Comparison of ENCODE assay signal across 8 cellular contexts in the genomic region with DNA sequence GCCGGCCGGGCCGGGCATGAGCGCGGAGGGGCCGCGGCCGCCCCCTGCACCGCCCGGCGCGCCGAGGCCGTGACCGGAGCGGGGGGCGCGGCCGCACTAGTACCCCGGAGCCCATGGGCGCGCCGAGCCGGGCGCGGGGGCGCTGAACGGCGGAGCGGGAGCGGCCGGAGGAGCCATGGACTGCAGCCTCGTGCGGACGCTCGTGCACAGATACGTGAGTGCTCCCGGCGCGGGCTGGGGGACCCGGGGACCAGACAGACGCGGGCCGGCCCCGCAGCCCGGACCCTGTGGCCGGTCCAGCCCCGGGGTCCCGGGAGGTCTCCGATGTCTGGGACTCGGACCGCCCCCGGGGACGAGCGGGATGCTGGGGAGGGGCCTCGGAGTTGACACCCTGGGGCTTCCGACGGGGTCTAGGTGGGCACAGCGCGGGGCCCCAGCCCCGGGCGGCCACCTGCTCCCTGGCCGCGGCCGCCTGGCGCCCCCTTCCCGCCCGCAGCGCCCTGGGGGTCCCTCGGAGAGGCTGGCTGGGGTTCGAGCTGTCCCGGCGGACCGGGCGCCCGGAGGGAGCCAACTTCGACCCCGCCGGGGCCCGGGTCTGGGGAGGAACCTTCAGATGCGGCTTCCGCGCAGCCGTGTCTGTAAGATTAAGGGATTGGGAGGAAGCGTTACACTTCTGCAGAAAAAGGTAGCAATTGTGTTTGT. TPM values are rescaled to one million over a fixed set of nuclear protein-coding genes. Genes with fewer than 3 reads are reported as not detected.
DNase-seq lines count a peak whose midpoint lies in the region; ATAC-seq and TF ChIP-seq lines count a peak whose summit lies in the region.

No MANE protein-coding gene starts in this region.

- no peak overlapping the region for H2AK5ac ChIP-seq in neuronal stem cell (ENCODE audit: low read depth, low read length)

- H3K27me3 Mint-ChIP-seq in GM23338 (ENCODE audit: insufficient read depth, low read depth, poor library complexity) = peaks cover 23% of the 10 kb centered on the region

- H3K14ac ChIP-seq in neuronal stem cell (ENCODE audit: low read length) = peak overlapping the region; percentile 49

- no peak overlapping the region for H3K4ac ChIP-seq in neuronal stem cell (ENCODE audit: low read length)

- H2AFZ ChIP-seq in GM23338 (0 out of 2 replicates have a peak overlapping the region, but pooled peaks have one; percentile 23), KMS-11 (ENCODE audit: low read depth) (peak overlapping the region; percentile 44), neuronal stem cell (ENCODE audit: low read length) (peak overlapping the region; percentile 91)

- no peak overlapping the region for H4K8ac ChIP-seq in neuronal stem cell (ENCODE audit: low read depth, low read length)

- peak overlapping the region; percentile 87 for H3K4me3 Mint-ChIP-seq in GM23338

- H3K27ac Mint-ChIP-seq in GM23338 = no peak overlapping the region

- TF ChIP-seq CTCF in GM23338 (conservative IDR thresholded peaks at IDR 0.05; ENCODE audit: low read depth in 2 of 2) (no peak), KMS-11 (conservative IDR thresholded peaks at IDR 0.05; ENCODE audit: low read depth, low read length) (no peak), fibroblast of villous mesenchyme (IDR thresholded peaks at IDR 0.05; ENCODE audit: insufficient read depth, low read depth, low read length) (no peak)

- H3K9me3 ChIP-seq in neuronal stem cell (replicated peaks in 1 of 2; ENCODE audit: control insufficient read depth in 2 of 2, insufficient read depth in 1 of 2, low read depth in 1 of 2, low read length in 2 of 2) = peaks cover 2 to 3% of the 10 kb centered on the region in 2 donors

- peaks cover 55% of the 10 kb centered on the region for H3K4me1 Mint-ChIP-seq in GM23338

- peak overlapping the region; percentile 85 for H3K4me3 ChIP-seq in GM23338
- H3K4me3 ChIP-seq in KMS-11 (IDR thresholded peaks at IDR 0.05; ENCODE audit: insufficient read depth, low read depth, low read length) = no peak overlapping the region
- peak overlapping the region; percentile 76 for H3K4me3 ChIP-seq in fibroblast of villous mesenchyme (ENCODE audit: low read depth, low read length)
- peak overlapping the region; percentile 59 to 96 for H3K4me3 ChIP-seq in neuronal stem cell (ENCODE audit: low read length in 2 of 2)

- H2BK5ac ChIP-seq in neuronal stem cell (ENCODE audit: low read length) = peak overlapping the region; percentile 76

- H3K36me3 ChIP-seq in GM23338 (ENCODE audit: insufficient read depth) = no peaks in the 10 kb centered on the region
- H3K36me3 ChIP-seq in KMS-11 (ENCODE audit: insufficient read depth) = no peaks in the 10 kb centered on the region
- H3K36me3 ChIP-seq in neuronal stem cell (replicated peaks in 1 of 2; ENCODE audit: control insufficient read depth in 2 of 2, insufficient read depth in 2 of 2, low read length in 2 of 2) = no peaks in the 10 kb centered on the region

- H3K36me3 Mint-ChIP-seq in GM23338 (ENCODE audit: low read depth) = no peaks in the 10 kb centered on the region; the same call in 2 of the 3 replicates

- H3F3A ChIP-seq in GM23338 (replicated peaks; ENCODE audit: low read depth) = peaks cover 4% of the 10 kb centered on the region; the same call in 1 of the 2 replicates

- no CpG with 5 or more reads among the region's 85 CpGs for WGBS in neuronal stem cell (ENCODE audit: extremely low coverage in 2 of 2, insufficient read length in 2 of 2, insufficient replicate concordance in 1 of 2), 2 donors

- H4K91ac ChIP-seq in neuronal stem cell (ENCODE audit: low read depth, low read length, poor library complexity) = no peak overlapping the region

- H3K79me1 ChIP-seq in neuronal stem cell (ENCODE audit: low read depth, low read length) = peaks cover 5% of the 10 kb centered on the region

- H3K18ac ChIP-seq in neuronal stem cell (ENCODE audit: low read length) = peak overlapping the region; percentile 94

- H4K20me1 ChIP-seq in GM23338 (replicated peaks; ENCODE audit: insufficient read depth) = peaks cover 16% of the 10 kb centered on the region
- H4K20me1 ChIP-seq in KMS-11 (ENCODE audit: insufficient read depth) = no peaks in the 10 kb centered on the region

- H3K9me2 ChIP-seq in GM23338 (ENCODE audit: insufficient read depth) = no peaks in the 10 kb centered on the region

- peaks cover 12% of the 10 kb centered on the region for H3K27me3 ChIP-seq in GM23338 (ENCODE audit: insufficient read depth)
- H3K27me3 ChIP-seq in KMS-11 (ENCODE audit: insufficient read depth, low read depth) = no peaks in the 10 kb centered on the region
- H3K27me3 ChIP-seq in neuronal stem cell (ENCODE audit: control insufficient read depth in 3 of 3, insufficient read depth in 3 of 3, low read depth in 1 of 3, low read length in 3 of 3) = peaks cover 0 to 26% (median 0%) of the 10 kb centered on the region in 3 experiments

- DNase-seq in NCI-H345 (lab: John Stamatoyannopoulos, UW) (peak; percentile 46), NCI-H345 treated with DMSO at 0.1 percent for 48 hours (lab: John Stamatoyannopoulos, UW; ENCODE audit: unreplicated experiment) (no peak), GM23338 (ENCODE audit: low spot score) (peak; percentile 64), fibroblast of villous mesenchyme (ENCODE audit: low read depth) (peak; percentile 37), neuronal stem cell (ENCODE audit: low spot score) (no peak), midbrain (lab: John Stamatoyannopoulos, UW) (no peak)
- DNase-seq in activated T-cell treated with anti-CD3 and anti-CD28 coated beads, Interleukin-2, amount 50 U/mL, for 48 hours = peak; percentile 46 to 59

- no peak overlapping the region for H3K27ac ChIP-seq in GM23338 (ENCODE audit: low read depth)
- peak overlapping the region; percentile 24; the same call in 1 of the 2 replicates for H3K27ac ChIP-seq in KMS-11
- peak overlapping the region; percentile 83 for H3K27ac ChIP-seq in neuronal stem cell (replicated peaks; ENCODE audit: low read length)

- peak overlapping the region; percentile 99 for H3K4me2 ChIP-seq in GM23338
- peak overlapping the region; percentile 57 for H3K4me2 ChIP-seq in KMS-11
- H3K4me2 ChIP-seq in neuronal stem cell (ENCODE audit: insufficient read depth, low read length, poor library complexity, severe bottlenecking) = peak overlapping the region; percentile 82

- H2BK12ac ChIP-seq in neuronal stem cell (ENCODE audit: low read length) = no peak overlapping the region

- peaks cover 35% of the 10 kb centered on the region for H3K4me1 ChIP-seq in GM23338 (ENCODE audit: insufficient read depth)
- H3K4me1 ChIP-seq in KMS-11 (ENCODE audit: low read depth, poor library complexity, severe bottlenecking) = peaks cover 9% of the 10 kb centered on the region
- peaks cover 10 to 29% of the 10 kb centered on the region in 2 donors for H3K4me1 ChIP-seq in neuronal stem cell (ENCODE audit: control insufficient read depth in 2 of 2, insufficient read depth in 1 of 2, low read depth in 1 of 2, low read length in 2 of 2)

- H3K9me3 Mint-ChIP-seq in GM23338 = no peaks in the 10 kb centered on the region

- peak overlapping the region; percentile 77 for H2BK120ac ChIP-seq in neuronal stem cell (ENCODE audit: low read depth, low read length)

- peaks cover 48% of the 10 kb centered on the region for H3K79me2 ChIP-seq in GM23338 (replicated peaks; ENCODE audit: insufficient read depth)
- H3K79me2 ChIP-seq in KMS-11 (ENCODE audit: insufficient read depth, low read depth) = peaks cover 28% of the 10 kb centered on the region

- peak overlapping the region; percentile 38 for H2BK15ac ChIP-seq in neuronal stem cell (ENCODE audit: low read length)

- H3K23ac ChIP-seq in neuronal stem cell (ENCODE audit: low read depth, low read length, poor library complexity) = peak overlapping the region; percentile 77

- ATAC-seq in GM23338 = peak; percentile 11

- H3K9ac ChIP-seq in KMS-11 = peak overlapping the region; percentile 78
- H3K9ac ChIP-seq in neuronal stem cell (ENCODE audit: low read depth, low read length, poor library complexity) = peak overlapping the region; percentile 93

TF ChIP-seq in GM23338, 12 proteins besides CTCF, POLR2A, EP300 and RAD21 (continues in another document):
- TF ChIP-seq CREB1 (CRISPR knock-in tag; IDR thresholded peaks at IDR 0.05; ENCODE audit: low read depth) (no peak), POLR2AphosphoS5 (IDR thresholded peaks at IDR 0.05; ENCODE audit: low read depth) (no peak), ZNF114 (CRISPR knock-in tag; IDR thresholded peaks at IDR 0.05) (no peak), ZNF331 (CRISPR knock-in tag; IDR thresholded peaks at IDR 0.05; ENCODE audit: low read depth) (no peak), NANOG (IDR thresholded peaks at IDR 0.05; ENCODE audit: borderline replicate concordance) (no peak), REST (IDR thresholded peaks at IDR 0.05; ENCODE audit: unreplicated experiment) (no peak), JUNB (IDR thresholded peaks at IDR 0.05; ENCODE audit: unreplicated experiment) (no peak)

RNA-seq across cellular contexts. Expression of gene ATP11A, which starts 0.6 kb away (rescaled TPM):
- 35.1 and 52.6 TPM in 2 replicates for total RNA-seq in GM23338 (2014; rRNA removed; shearing (Covaris generic))
- 12.3 and 12.8 TPM in 2 replicates for polyA plus RNA-seq in GM23338 (2016; fragmentation: Nextera tagmentation; extraction: Ambion mirVana)
- total RNA-seq in fibroblast of villous mesenchyme = 5.8 and 6.9 TPM in 2 replicates
- 22.9 TPM for polyA plus RNA-seq in neuronal stem cell (2013, experiment 1 of 2)
- polyA plus RNA-seq in neuronal stem cell (2013, experiment 2 of 2) = 23.4 TPM

Comparison
In these comparisons a context has a peak if more than half of its experiments do, and no peak if none do; other contexts are left out.
1. DNase-seq: peak in NCI-H345 (single experiment), GM23338 (single experiment), activated T-cell treated with anti-CD3 and anti-CD28 coated beads, Interleukin-2, amount 50 U/mL, for 48 hours (2 of 2) and fibroblast of villous mesenchyme (single experiment); none in NCI-H345 treated with DMSO at 0.1 percent for 48 hours (single experiment), neuronal stem cell (single experiment) and midbrain (single experiment).
2. H2AFZ ChIP-seq: peak in every context shown above with its lines; median percentile 91 in neuronal stem cell; 44 in KMS-11; 23 in GM23338.
3. Peak in every context shown above with its lines, with median percentiles within 50 percentile points of each other: H3K4me2 ChIP-seq.